In the genomic region with DNA sequence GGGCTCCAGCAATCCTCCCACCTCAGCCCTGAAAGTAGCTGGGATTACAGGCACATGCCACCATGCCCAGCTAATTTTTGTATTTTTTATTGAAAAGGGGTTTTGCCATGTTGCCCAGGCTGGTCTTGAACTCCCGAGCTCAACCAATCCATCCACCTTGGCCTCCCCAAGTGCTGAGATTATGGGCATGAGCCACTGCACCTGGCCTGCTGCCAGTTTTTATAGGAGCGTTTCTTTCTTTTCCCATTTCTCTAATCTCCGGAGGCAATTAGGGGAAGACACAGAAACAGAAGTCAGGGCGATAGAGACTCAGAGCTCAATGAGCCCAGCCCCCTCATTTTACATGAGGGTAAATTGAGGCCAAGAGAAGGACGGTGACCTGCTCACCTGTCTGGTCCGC, we compare ENCODE assay signal across 26 cellular contexts. TPM values are rescaled to one million over a fixed set of nuclear protein-coding genes. Genes with fewer than 3 reads are reported as not detected.
DNase-seq lines count a peak whose midpoint lies in the region; ATAC-seq, FAIRE-seq and TF ChIP-seq lines count a peak whose summit lies in the region.
"Had no signal": no experiment of that assay in that cellular context is flagged by ENCODE, and none has a peak within 500 bp of the region (broad histone marks: within the 10 kb centered on the region; RNA-seq: fewer than 3 reads in every experiment).

No MANE protein-coding gene starts in this region.

- H3K4me1 ChIP-seq in A673 (ENCODE audit: insufficient read depth, low read length, poor library complexity, severe bottlenecking) (no peaks in the 10 kb centered on the region), K562 (replicated peaks in 1 of 2; ENCODE audit: control insufficient read depth in 2 of 2, insufficient read depth in 2 of 2, low read length in 2 of 2) (peaks cover 0 to 11% of the 10 kb centered on the region in 2 experiments; a peak in 1 of 5 replicates), neuronal stem cell (ENCODE audit: control insufficient read depth in 2 of 2, insufficient read depth in 1 of 2, low read depth in 1 of 2, low read length in 2 of 2) (no peaks in the 10 kb centered on the region)
- H3K4me1 ChIP-seq: Caco-2 had no signal

- H3K14ac ChIP-seq in neuronal stem cell (ENCODE audit: low read length): peak overlapping the region; percentile 76

- CTCF ChIA-PET in A673 (lab: Charles Lee): no interaction called here
- CTCF ChIA-PET in K562 (lab: Yijun Ruan, JAX; ENCODE audit: low intra/inter-chr PET ratio): no interaction called here

- H2BK120ac ChIP-seq in neuronal stem cell (ENCODE audit: low read depth, low read length): no peak overlapping the region

- no peak overlapping the region for H2BK12ac ChIP-seq in neuronal stem cell (ENCODE audit: low read length)

- peaks cover 2% of the 10 kb centered on the region for H3K79me1 ChIP-seq in neuronal stem cell (ENCODE audit: low read depth, low read length)

- in situ Hi-C loops in K562 (cut with MboI): no loop called here

- no peak overlapping the region for H2AK5ac ChIP-seq in neuronal stem cell (ENCODE audit: low read depth, low read length)

- H3K79me2 ChIP-seq in K562 (ENCODE audit: control insufficient read depth, insufficient read depth, low read length): no peaks in the 10 kb centered on the region

- no TSS peak for BruUV-seq in A673 (replicated peaks; lab: Mats Ljungman, UMichigan)
- BruUV-seq in K562 (replicated peaks; lab: Mats Ljungman, UMichigan): no TSS peak

- H3K18ac ChIP-seq in neuronal stem cell (ENCODE audit: low read length): no peak overlapping the region

- H3K9me3 ChIP-seq in A673 (ENCODE audit: low read depth, low read length, poor library complexity, severe bottlenecking) (no peaks in the 10 kb centered on the region), K562 (replicated peaks; ENCODE audit: control insufficient read depth, insufficient read depth, low read depth, low read length) (0 out of 2 replicates have a peak, but pooled peaks cover 3% of the 10 kb centered on the region), neuronal stem cell (replicated peaks in 1 of 2; ENCODE audit: control insufficient read depth in 2 of 2, insufficient read depth in 1 of 2, low read depth in 1 of 2, low read length in 2 of 2) (peaks cover 0 to 3% of the 10 kb centered on the region in 2 donors)

- H3K4me3 ChIP-seq in A673 (ENCODE audit: low read depth, low read length, poor library complexity, severe bottlenecking): no peak overlapping the region
- H3K4me3 ChIP-seq in K562: no peak overlapping the region
- no peak overlapping the region for H3K4me3 ChIP-seq in neuronal stem cell (ENCODE audit: low read length in 2 of 2)
- H3K4me3 ChIP-seq: BLaER1 treated with 17β-estradiol and CSF1 and Interleukin-3, amounts not matched to agents 10 nM and 100 nM; GM12878 had no signal

- H3K27me3 ChIP-seq in A673 (replicated peaks; ENCODE audit: insufficient read depth, low read depth, low read length, poor library complexity) (no peaks in the 10 kb centered on the region), K562 (ENCODE audit: control insufficient read depth in 2 of 2, insufficient read depth in 2 of 2, low read length in 2 of 2) (peaks cover 24 to 61% of the 10 kb centered on the region in 2 experiments), neuronal stem cell (ENCODE audit: control insufficient read depth in 3 of 3, insufficient read depth in 3 of 3, low read depth in 1 of 3, low read length in 3 of 3) (no peaks in the 10 kb centered on the region)
- H3K27me3 ChIP-seq: BLaER1 treated with 17β-estradiol and CSF1 and Interleukin-3, amounts not matched to agents 10 nM and 100 nM had no signal

- H2BK5ac ChIP-seq in neuronal stem cell (ENCODE audit: low read length): peak overlapping the region; percentile 46

- no peak overlapping the region for H4K91ac ChIP-seq in neuronal stem cell (ENCODE audit: low read depth, low read length, poor library complexity)

- FAIRE-seq in K562 (lab: Jason Lieb, UNC): no peak
- FAIRE-seq: A204.1, D721Med, GM12878, GM12892, GM19239 had no signal

- 2% methylated on average over 6 of the region's 6 CpGs for WGBS in K562 (ENCODE audit: insufficient coverage, low coverage, missing lambda C conversion rate)
- no CpG with 5 or more reads among the region's 6 CpGs for WGBS in neuronal stem cell (ENCODE audit: extremely low coverage in 2 of 2, insufficient read length in 2 of 2, insufficient replicate concordance in 1 of 2), 2 donors

- DNase-seq in NCI-H82 (lab: John Stamatoyannopoulos, UW): peak; percentile 15
- DNase-seq in NCI-H82 treated with DMSO at 0.1 percent for 48 hours (lab: John Stamatoyannopoulos, UW; ENCODE audit: unreplicated experiment): no peak
- peak; percentile 36 for DNase-seq in A673 (ENCODE audit: low spot score)
- no peak for DNase-seq in K562 (ENCODE audit: extremely low read depth in 1 of 4, low spot score in 3 of 4)
- DNase-seq in neuronal stem cell (ENCODE audit: low spot score): no peak
- DNase-seq in DMS153 (lab: John Stamatoyannopoulos, UW): no peak
- no peak for DNase-seq in OCI-M1 (lab: John Stamatoyannopoulos, UW)
- DNase-seq: 8988T; AML-193; Caco-2; Calu3; CD4-positive, alpha-beta T cell; CD8-positive, alpha-beta T cell; DMS53; DMS79; DND-41; EL; GDM1 had no signal

- no peak overlapping the region for H4K8ac ChIP-seq in neuronal stem cell (ENCODE audit: low read depth, low read length)

- H3K9me1 ChIP-seq in K562 (ENCODE audit: control insufficient read depth, insufficient read depth, low read length): no peaks in the 10 kb centered on the region

- no peak for ATAC-seq in K562
- ATAC-seq in GM18502 (IDR thresholded peaks at IDR 0.05; ENCODE audit: poor library complexity, unreplicated experiment): no peak
- ATAC-seq: CD8-positive, alpha-beta T cell; GM12878 had no signal

- no peak overlapping the region for H3K4me2 ChIP-seq in K562 (ENCODE audit: insufficient read depth, low read length)
- no peak overlapping the region for H3K4me2 ChIP-seq in neuronal stem cell (ENCODE audit: insufficient read depth, low read length, poor library complexity, severe bottlenecking)
- H3K4me2 ChIP-seq: BLaER1 treated with 17β-estradiol and CSF1 and Interleukin-3, amounts not matched to agents 10 nM and 100 nM had no signal

- no peak for TF ChIP-seq POLR2A in K562 (conservative IDR thresholded peaks at IDR 0.05)

- H3K4ac ChIP-seq in neuronal stem cell (ENCODE audit: low read length): no peak overlapping the region

- no peak overlapping the region for H3K23ac ChIP-seq in neuronal stem cell (ENCODE audit: low read depth, low read length, poor library complexity)

- H3K27ac ChIP-seq in A673 (ENCODE audit: low read depth, low read length, poor library complexity, severe bottlenecking): no peak overlapping the region
- no peak overlapping the region for H3K27ac ChIP-seq in K562 (ENCODE audit: extremely low read depth, low read depth, low read length)
- H3K27ac ChIP-seq in neuronal stem cell (replicated peaks; ENCODE audit: low read length): no peak overlapping the region
- H3K27ac ChIP-seq: BLaER1 treated with 17β-estradiol and CSF1 and Interleukin-3, amounts not matched to agents 10 nM and 100 nM; C4-2B had no signal

- TF ChIP-seq EP300 in K562 (IDR thresholded peaks at IDR 0.05; ENCODE audit: low read length): no peak

- peaks cover 8% of the 10 kb centered on the region; the same call in 1 of the 2 replicates for H4K20me1 ChIP-seq in K562 (replicated peaks; ENCODE audit: control insufficient read depth, insufficient read depth, low read length)

- H3K9ac ChIP-seq in K562 (ENCODE audit: insufficient read depth in 1 of 2, low read depth in 2 of 2, low read length in 2 of 2): no peak overlapping the region
- H3K9ac ChIP-seq in neuronal stem cell (ENCODE audit: low read depth, low read length, poor library complexity): no peak overlapping the region
- H3K9ac ChIP-seq: BLaER1 treated with 17β-estradiol and CSF1 and Interleukin-3, amounts not matched to agents 10 nM and 100 nM had no signal

- no peak for TF ChIP-seq CTCF in A673 (conservative IDR thresholded peaks at IDR 0.05; ENCODE audit: low read depth, low read length)
- no peak for TF ChIP-seq CTCF in K562 (IDR thresholded peaks at IDR 0.05 in 2 of 3, conservative IDR thresholded peaks at IDR 0.05 in 1 of 3; ENCODE audit: insufficient read depth in 2 of 3, low read depth in 1 of 3, low read length in 3 of 3)

- POLR2A ChIA-PET in A673 (lab: Charles Lee; ENCODE audit: low non-redundant PET) (interaction anchor here (0.6 kb wide), 1 partner anchor 41 kb away, joined by 3 read pairs; no protein-coding TSS in a partner anchor), K562 (lab: Yijun Ruan, JAX) (interaction anchor here (0.6 to 1.4 kb wide), 2 partner anchors 11 to 193 kb away, joined by 3 to 6 read pairs; no protein-coding TSS in a partner anchor)

- H3K36me3 ChIP-seq in A673 (ENCODE audit: insufficient read depth, low read length, poor library complexity, severe bottlenecking): no peaks in the 10 kb centered on the region
- no peaks in the 10 kb centered on the region for H3K36me3 ChIP-seq in K562 (ENCODE audit: control insufficient read depth, insufficient read depth, low read length)
- peaks cover 0 to 49% of the 10 kb centered on the region in 2 donors for H3K36me3 ChIP-seq in neuronal stem cell (replicated peaks in 1 of 2; ENCODE audit: control insufficient read depth in 2 of 2, insufficient read depth in 2 of 2, low read length in 2 of 2)

- H2AFZ ChIP-seq in K562 (ENCODE audit: low read depth, low read length) (no peak overlapping the region), neuronal stem cell (ENCODE audit: low read length) (no peak overlapping the region)

- H2BK15ac ChIP-seq in neuronal stem cell (ENCODE audit: low read length): no peak overlapping the region

- no peak for TF ChIP-seq RAD21 in K562 (CRISPR knock-in tag; conservative IDR thresholded peaks at IDR 0.05 in 1 of 2, IDR thresholded peaks at IDR 0.05 in 1 of 2)

- intact Hi-C loops in A673 (cut with micrococcal nuclease; ENCODE audit: unreplicated experiment): no loop called here
- intact Hi-C loops in K562 (cut with micrococcal nuclease): no loop called here

RNA-seq across cellular contexts. Expression of gene MGAT5B, which starts 10.4 kb away (rescaled TPM):
- total RNA-seq in A673 (2021) (1.1 and 3.7 TPM in 2 replicates), K562 (2014; rRNA removed) (0.18 and 0.29 TPM in 2 replicates), K562 (2014; rRNA removed; fragmentation: Illumina TruSeq; extraction: Trizol) (0.19 TPM in 1 of 2 replicates, not detected in the other), K562 (2015; rRNA removed; fragmentation: Illumina TruSeq; extraction: Trizol) (not detected in 2 replicates), K562 (2021) (0.16 and 0.22 TPM in 2 replicates)
- total RNA-seq in K562 (2011; cell fraction: chromatin; rRNA removed; ENCODE audit: low replicate concordance): 1.5 and 5.7 TPM in 2 replicates
- 2.2 and 2.5 TPM in 2 replicates for total RNA-seq in K562 (2011; cell fraction: nucleolus; rRNA removed)
- 0.76 and 1.6 TPM in 2 replicates for total RNA-seq in K562 (2011; cell fraction: nucleoplasm; rRNA removed)
- polyA plus RNA-seq in K562 (2011; rRNA removed) (0.43 and 0.79 TPM in 2 replicates), K562 (2014; fragmentation: Illumina TruSeq; extraction: Trizol) (0.09 and 0.17 TPM in 2 replicates), K562 (2014; fragmentation: Nextera tagmentation; extraction: Ambion mirVana) (not detected), K562 (2014; rRNA removed) (0.16 TPM in 1 of 2 replicates, not detected in the other)
- polyA plus RNA-seq in K562 (2011; cell fraction: cytosol; rRNA removed): 0.59 and 1.2 TPM in 2 replicates
- 2.3 and 3.9 TPM in 2 replicates for polyA plus RNA-seq in K562 (2011; cell fraction: nucleus; rRNA removed)
- polyA plus RNA-seq in K562 (2012): 0.19 and 0.22 TPM in 2 replicates
- 0.09 and 0.11 TPM in 2 replicates for polyA minus RNA-seq in K562 (2011; rRNA and poly(A)+ RNA removed)
- polyA minus RNA-seq in K562 (2011; cell fraction: cytosol; rRNA and poly(A)+ RNA removed): 1.5 TPM in 1 of 2 replicates, not detected in the other
- polyA minus RNA-seq in K562 (2011; cell fraction: nucleus; rRNA and poly(A)+ RNA removed): 1.5 and 1.9 TPM in 2 replicates
- 5.6 TPM for polyA plus RNA-seq in neuronal stem cell (2013, experiment 1 of 2)
- polyA plus RNA-seq in neuronal stem cell (2013, experiment 2 of 2): 5.4 TPM
- polyA plus RNA-seq: GM12878 had no signal

Comparison
In these comparisons a context has a peak if more than half of its experiments do, and no peak if none do; other contexts are left out.
1. DNase-seq: peak in NCI-H82 (single experiment) and A673 (single experiment); none in NCI-H82 treated with DMSO at 0.1 percent for 48 hours (single experiment), K562 (0 of 4), neuronal stem cell (single experiment), DMS153 (single experiment) and OCI-M1 (single experiment).